8 cellular contexts compared by ENCODE assay signal in the genomic region with DNA sequence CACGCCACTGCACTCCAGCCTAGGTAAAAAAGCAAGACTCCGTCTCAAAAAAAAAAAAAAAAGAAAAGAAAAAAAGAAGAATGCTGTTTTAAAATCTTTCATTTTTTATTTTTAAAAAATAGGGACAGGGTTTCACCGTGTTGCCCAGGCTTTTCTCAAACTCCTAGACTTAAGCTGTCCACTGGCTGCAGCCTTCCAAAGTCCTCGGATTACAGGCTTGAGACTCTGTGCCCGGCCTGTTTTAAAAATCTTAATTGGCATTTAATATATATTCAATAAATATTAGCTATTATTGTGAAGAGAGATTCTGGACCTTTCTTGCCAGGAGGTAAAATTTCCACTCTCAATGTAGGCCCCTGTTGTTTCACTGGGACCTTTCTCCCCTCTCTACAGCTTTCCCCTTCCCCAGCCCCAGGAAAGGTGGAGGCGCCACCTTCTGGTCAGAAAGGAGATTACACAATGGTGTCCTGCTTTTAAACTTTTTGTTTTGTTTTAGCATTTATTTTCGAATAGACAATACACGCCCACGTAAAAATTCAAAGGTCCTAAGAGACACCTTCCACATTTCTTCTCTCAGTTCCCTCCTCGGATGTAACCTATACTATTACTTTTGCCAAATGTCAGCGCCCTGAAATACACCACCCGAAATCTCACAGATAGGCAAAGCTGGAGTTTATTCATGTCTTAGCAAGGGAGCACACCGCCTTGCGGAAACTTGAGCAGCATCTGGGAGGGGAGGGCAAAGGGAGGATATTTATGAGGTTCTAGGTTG. TPM values are rescaled to one million over a fixed set of nuclear protein-coding genes. Genes with fewer than 3 reads are reported as not detected.
DNase-seq lines count a peak whose midpoint lies in the region; ATAC-seq, FAIRE-seq and TF ChIP-seq lines count a peak whose summit lies in the region.

No MANE protein-coding gene starts in this region.

- peak; percentile 75 to 81 for TF ChIP-seq RAD21 in K562 (CRISPR knock-in tag; conservative IDR thresholded peaks at IDR 0.05 in 1 of 2, IDR thresholded peaks at IDR 0.05 in 1 of 2)

- H4K20me1 ChIP-seq in K562 (replicated peaks; ENCODE audit: control insufficient read depth, insufficient read depth, low read length): no peaks in the 10 kb centered on the region

- H3K4me2 ChIP-seq in K562 (ENCODE audit: insufficient read depth, low read length): peak overlapping the region; percentile 69

- H3K9me3 Mint-ChIP-seq in immature natural killer cell: no peaks in the 10 kb centered on the region

- TF ChIP-seq EP300 in K562 (IDR thresholded peaks at IDR 0.05; ENCODE audit: low read length): no peak

- CTCF ChIA-PET in K562 (lab: Yijun Ruan, JAX; ENCODE audit: low intra/inter-chr PET ratio): interaction anchor here (0.6 to 3.0 kb wide), 3 partner anchors 110 to 209 kb away, joined by 3 to 10 read pairs (median 7); no protein-coding TSS in a partner anchor

- H2AFZ ChIP-seq in K562 (ENCODE audit: low read depth, low read length): peak overlapping the region; percentile 98

- in situ Hi-C loops in K562 (cut with MboI): no loop called here

- H3K4me1 ChIP-seq in K562 (replicated peaks in 1 of 2; ENCODE audit: control insufficient read depth in 2 of 2, insufficient read depth in 2 of 2, low read length in 2 of 2) (peaks cover 11 to 18% of the 10 kb centered on the region in 2 experiments; a peak in 4 of 5 replicates), spleen (peaks cover 0 to 9% (median 4%) of the 10 kb centered on the region in 6 donors)

- H3K27me3 ChIP-seq in K562 (ENCODE audit: control insufficient read depth in 2 of 2, insufficient read depth in 2 of 2, low read length in 2 of 2) (no peaks in the 10 kb centered on the region), spleen (replicated peaks in 1 of 7) (no peaks in the 10 kb centered on the region)

- peak overlapping the region; percentile 55; the same call in 1 of the 3 replicates for H3K27ac ChIP-seq in K562 (ENCODE audit: extremely low read depth, low read depth, low read length)
- H3K27ac ChIP-seq in spleen: peak overlapping the region in 2 of 8 donors; percentile 38 to 56

- peaks cover 3 to 8% of the 10 kb centered on the region in 2 donors for H3K4me1 Mint-ChIP-seq in immature natural killer cell

- H3K9me3 ChIP-seq in K562 (replicated peaks; ENCODE audit: control insufficient read depth, insufficient read depth, low read depth, low read length) (no peaks in the 10 kb centered on the region), spleen (no peaks in the 10 kb centered on the region)

- no peaks in the 10 kb centered on the region for H3K9me1 ChIP-seq in K562 (ENCODE audit: control insufficient read depth, insufficient read depth, low read length)

- no TSS peak for BruUV-seq in K562 (replicated peaks; lab: Mats Ljungman, UMichigan)

- H3K4me3 ChIP-seq in Jurkat, Clone E6-1 (ENCODE audit: low read length): peak overlapping the region; percentile 1; the same call in 1 of the 2 replicates
- H3K4me3 ChIP-seq in K562 (peak overlapping the region; percentile 41), spleen (peak overlapping the region in 7 of 8 donors; percentile 23 to 69 (median 32))

- intact Hi-C loops in K562 (cut with micrococcal nuclease) (loop anchor here (2.0 to 10.0 kb wide), 4 partner anchors 63 to 208 kb away; no protein-coding TSS in a partner anchor), spleen (cut with DNase I; ENCODE audit: low total_unique reads) (no loop called here)

- FAIRE-seq in K562 (lab: Jason Lieb, UNC): peak; percentile 80

- POLR2A ChIA-PET in K562 (lab: Yijun Ruan, JAX): interaction anchor here (1.1 to 1.4 kb wide), 3 partner anchors 15 to 23 kb away, joined by 3 read pairs; no protein-coding TSS in a partner anchor

- H3K36me3 Mint-ChIP-seq in immature natural killer cell: no peaks in the 10 kb centered on the region

- peak; percentile 82 for ATAC-seq in K562
- ATAC-seq in GM21381 (IDR thresholded peaks at IDR 0.05; ENCODE audit: unreplicated experiment): no peak

- H3K36me3 ChIP-seq in K562 (ENCODE audit: control insufficient read depth, insufficient read depth, low read length): no peaks in the 10 kb centered on the region
- H3K36me3 ChIP-seq in spleen: no peaks in the 10 kb centered on the region

- H3K79me2 ChIP-seq in K562 (ENCODE audit: control insufficient read depth, insufficient read depth, low read length): no peaks in the 10 kb centered on the region

- H3K9ac ChIP-seq in K562 (ENCODE audit: insufficient read depth in 1 of 2, low read depth in 2 of 2, low read length in 2 of 2): peak overlapping the region in 1 of 2 experiments; percentile 73; a peak in 3 of 4 replicates

- peak overlapping the region; percentile 89 to 98 (median 91) for H3K4me3 Mint-ChIP-seq in immature natural killer cell

- peaks cover 0 to 9% (median 2%) of the 10 kb centered on the region in 3 donors for H3K27me3 Mint-ChIP-seq in immature natural killer cell (ENCODE audit: low read depth in 3 of 3)

- H3K27ac Mint-ChIP-seq in immature natural killer cell: peak overlapping the region in 5 of 6 donors; percentile 53 to 85 (median 66)

- TF ChIP-seq POLR2A in K562 (conservative IDR thresholded peaks at IDR 0.05) (no peak), spleen (IDR thresholded peaks at IDR 0.05) (no peak)

- peak; percentile 59 to 79 (median 73) for TF ChIP-seq CTCF in K562 (IDR thresholded peaks at IDR 0.05 in 2 of 3, conservative IDR thresholded peaks at IDR 0.05 in 1 of 3; ENCODE audit: insufficient read depth in 2 of 3, low read depth in 1 of 3, low read length in 3 of 3)
- peak; percentile 65 to 88 (median 82) for TF ChIP-seq CTCF in spleen (IDR thresholded peaks at IDR 0.05 in 8 of 11, conservative IDR thresholded peaks at IDR 0.05 in 3 of 11)

- DNase-seq in DMS79 treated with DMSO at 0.1 percent for 48 hours (lab: John Stamatoyannopoulos, UW) (peak; percentile 16), DMS79 (lab: John Stamatoyannopoulos, UW) (no peak), T-helper 9 cell (peak; percentile 59), K562 (ENCODE audit: extremely low read depth in 1 of 4, low spot score in 3 of 4) (peak; percentile 58 to 74 (median 66)), immature natural killer cell (peak; percentile 51 to 58 (median 53)), spleen (no peak)
- peak; percentile 32 for DNase-seq in Jurkat, Clone E6-1 (ENCODE audit: low read depth, low spot score)

- 19% methylated on average over 12 of the region's 14 CpGs for WGBS in K562 (ENCODE audit: insufficient coverage, low coverage, missing lambda C conversion rate)
- 31 to 35% (median 31%) methylated on average over 14 of the region's 14 CpGs for WGBS in spleen, 5 donors

TF ChIP-seq in K562, 482 proteins besides CTCF, POLR2A, EP300 and RAD21 (continues in another document):
- TF ChIP-seq SMC3 (conservative IDR thresholded peaks at IDR 0.05; ENCODE audit: insufficient read depth, low read depth, low read length): peak; percentile 53

RNA-seq across cellular contexts. Expression of a gene that starts 23.8 kb away (rescaled TPM):
- polyA plus RNA-seq in Jurkat, Clone E6-1 (2012; ENCODE audit: insufficient read depth, insufficient read length): 21.2 TPM
- 40.7 and 46.4 TPM in 2 replicates for total RNA-seq in K562 (2011; cell fraction: chromatin; rRNA removed; ENCODE audit: low replicate concordance)
- total RNA-seq in K562 (2011; cell fraction: nucleolus; rRNA removed): 17.3 and 17.8 TPM in 2 replicates
- total RNA-seq in K562 (2011; cell fraction: nucleoplasm; rRNA removed): 23.5 and 24.1 TPM in 2 replicates
- total RNA-seq in K562 (2014; rRNA removed) (6.9 and 8.3 TPM in 2 replicates), K562 (2014; rRNA removed; fragmentation: Illumina TruSeq; extraction: Trizol) (4.2 and 5.6 TPM in 2 replicates), K562 (2015; rRNA removed; fragmentation: Illumina TruSeq; extraction: Trizol) (4.7 and 6.2 TPM in 2 replicates), K562 (2021) (9.3 and 10.0 TPM in 2 replicates), spleen (10 to 100 TPM; 26.6 to 51.1 (median 31.9) TPM)
- polyA plus RNA-seq in K562 (2011; rRNA removed) (13.7 and 15.7 TPM in 2 replicates), K562 (2014; fragmentation: Illumina TruSeq; extraction: Trizol) (11.6 and 12.7 TPM in 2 replicates), K562 (2014; fragmentation: Nextera tagmentation; extraction: Ambion mirVana) (1 to 10 TPM; 1.9 to 2.5 TPM), K562 (2014; rRNA removed) (7.2 and 11.8 TPM in 2 replicates), immature natural killer cell (10 to 100 TPM in 1 of 3 donors, 1 to 10 TPM in 2; 3.7 to 22.0 (median 7.1) TPM), spleen (10 to 100 TPM; 16.5 to 20.2 (median 17.9) TPM)
- polyA plus RNA-seq in K562 (2011; cell fraction: cytosol; rRNA removed): 13.8 and 22.3 TPM in 2 replicates
- polyA plus RNA-seq in K562 (2011; cell fraction: nucleus; rRNA removed): 74.7 and 89.9 TPM in 2 replicates
- polyA plus RNA-seq in K562 (2012): 10.5 and 21.6 TPM in 2 replicates
- polyA minus RNA-seq in K562 (2011; rRNA and poly(A)+ RNA removed): 5.6 and 6.9 TPM in 2 replicates
- polyA minus RNA-seq in K562 (2011; cell fraction: cytosol; rRNA and poly(A)+ RNA removed): 5.6 and 7.0 TPM in 2 replicates
- 6.8 and 7.1 TPM in 2 replicates for polyA minus RNA-seq in K562 (2011; cell fraction: nucleus; rRNA and poly(A)+ RNA removed)

RNA-seq across cellular contexts. Expression of a gene that starts 58.9 kb away (rescaled TPM):
- 169 TPM for polyA plus RNA-seq in Jurkat, Clone E6-1 (2012; ENCODE audit: insufficient read depth, insufficient read length)
- 128 and 134 TPM in 2 replicates for total RNA-seq in K562 (2011; cell fraction: chromatin; rRNA removed; ENCODE audit: low replicate concordance)
- 168 and 169 TPM in 2 replicates for total RNA-seq in K562 (2011; cell fraction: nucleolus; rRNA removed)
- total RNA-seq in K562 (2011; cell fraction: nucleoplasm; rRNA removed): 191 and 215 TPM in 2 replicates
- total RNA-seq in K562 (2014; rRNA removed) (134 and 163 TPM in 2 replicates), K562 (2014; rRNA removed; fragmentation: Illumina TruSeq; extraction: Trizol) (109 and 112 TPM in 2 replicates), K562 (2015; rRNA removed; fragmentation: Illumina TruSeq; extraction: Trizol) (150 and 159 TPM in 2 replicates), K562 (2021) (106 and 107 TPM in 2 replicates), spleen (100 to 1,000 TPM; 146 to 217 (median 192) TPM)
- polyA plus RNA-seq in K562 (2011; rRNA removed) (109 and 117 TPM in 2 replicates), K562 (2014; fragmentation: Illumina TruSeq; extraction: Trizol) (119 and 129 TPM in 2 replicates), K562 (2014; fragmentation: Nextera tagmentation; extraction: Ambion mirVana) (100 to 1,000 TPM in 1 of 2 experiments, 10 to 100 TPM in 1; 86.8 to 133 TPM), K562 (2014; rRNA removed) (78.6 and 93.3 TPM in 2 replicates), immature natural killer cell (100 to 1,000 TPM; 285 to 435 (median 395) TPM), spleen (10 to 100 TPM; 75.2 to 92.1 (median 78.5) TPM)
- 79.5 and 97.0 TPM in 2 replicates for polyA plus RNA-seq in K562 (2011; cell fraction: cytosol; rRNA removed)
- 168 and 179 TPM in 2 replicates for polyA plus RNA-seq in K562 (2011; cell fraction: nucleus; rRNA removed)
- 128 and 148 TPM in 2 replicates for polyA plus RNA-seq in K562 (2012)
- polyA minus RNA-seq in K562 (2011; rRNA and poly(A)+ RNA removed): 123 and 174 TPM in 2 replicates
- polyA minus RNA-seq in K562 (2011; cell fraction: cytosol; rRNA and poly(A)+ RNA removed): 25.2 and 75.9 TPM in 2 replicates
- 38.6 and 68.9 TPM in 2 replicates for polyA minus RNA-seq in K562 (2011; cell fraction: nucleus; rRNA and poly(A)+ RNA removed)

Comparison
In these comparisons a context has a peak if more than half of its experiments do, and no peak if none do; other contexts are left out.
1. DNase-seq: peak in DMS79 treated with DMSO at 0.1 percent for 48 hours (single experiment), Jurkat, Clone E6-1 (single experiment), T-helper 9 cell (single experiment), K562 (4 of 4) and immature natural killer cell (3 of 3); none in DMS79 (single experiment) and spleen (single experiment).
2. Peak in every context shown above with its lines, with median percentiles within 50 percentile points of each other: H3K4me3 ChIP-seq.